1 cellular context compared by ENCODE assay signal in genomic region chr3:149623819-149624218, GRCh38.
TF ChIP-seq lines count a peak whose summit lies in the region.

No MANE protein-coding gene starts in this region.

TF ChIP-seq in IMR-90, 13 proteins besides CTCF, POLR2A, EP300 and RAD21 (continued from another document):
- no peak for TF ChIP-seq ELK1 (IDR thresholded peaks at IDR 0.05; ENCODE audit: borderline replicate concordance, low read depth, low read length)
